Comparison of ENCODE assay signal across 8 cellular contexts in genomic region chr15:72319985-72320671, GRCh38. TPM values are rescaled to one million over a fixed set of nuclear protein-coding genes. Genes with fewer than 3 reads are reported as not detected.
DNase-seq lines count a peak whose midpoint lies in the region; TF ChIP-seq lines count a peak whose summit lies in the region.

Gene CELF6 (minus strand): TSS chr15:72320157. CDS start chr15:72319874, 283 bp downstream.

- H3K4me1 ChIP-seq in OCI-LY3 (ENCODE audit: low read length): 0 out of 2 replicates have a peak, but pooled peaks cover 7% of the 10 kb centered on the region
- H3K4me1 ChIP-seq in mucosa of rectum (ENCODE audit: control insufficient read depth in 2 of 2, insufficient read depth in 2 of 2, low read length in 2 of 2): peaks cover 6% of the 10 kb centered on the region in 2 donors

- no peaks in the 10 kb centered on the region for H4K20me1 ChIP-seq in OCI-LY3 (ENCODE audit: insufficient read depth, low read length)

- H3K9me3 ChIP-seq in OCI-LY3 (ENCODE audit: insufficient read depth, low read length): peaks cover 7% of the 10 kb centered on the region; the same call in 1 of the 2 replicates
- no peaks in the 10 kb centered on the region for H3K9me3 ChIP-seq in mucosa of rectum (ENCODE audit: control insufficient read depth in 2 of 2, low read length in 2 of 2)

- H3K27me3 ChIP-seq in OCI-LY3 (ENCODE audit: low read depth, low read length) (peaks cover 12% of the 10 kb centered on the region), mucosa of rectum (ENCODE audit: control insufficient read depth in 2 of 2, insufficient read depth in 2 of 2, low read length in 2 of 2) (no peaks in the 10 kb centered on the region)

- DNase-seq in SKM-1 treated with dmso at 0.1 percent for 144 hours (lab: John Stamatoyannopoulos, UW; ENCODE audit: unreplicated experiment) (peak; percentile 11), SKM-1 (lab: John Stamatoyannopoulos, UW; ENCODE audit: unreplicated experiment) (no peak), HT-29 (ENCODE audit: low spot score) (peak; percentile 44), epithelial cell of esophagus (ENCODE audit: low read depth) (peak; percentile 73)
- peak; percentile 80 for DNase-seq in activated T-cell treated with anti-CD3 and anti-CD28 coated beads, Interleukin-2, amount 50 U/mL, for 1 hour
- peak; percentile 44 to 50 for DNase-seq in stimulated activated CD8-positive, alpha-beta memory T cell treated with anti-CD3 and anti-CD28 coated beads, Interleukin-4, amount 100 ng/mL, for 1 hour (ENCODE audit: low read depth in 2 of 2, low spot score in 1 of 2)

- TF ChIP-seq CTCF in OCI-LY3 (IDR thresholded peaks at IDR 0.05; ENCODE audit: low read depth, low read length): no peak
- TF ChIP-seq CTCF in epithelial cell of esophagus (IDR thresholded peaks at IDR 0.05; ENCODE audit: insufficient read depth, low read depth, low read length, missing control alignments): no peak

- peak within 1 kb of the TSS; percentile 90 for H3K4me2 ChIP-seq in OCI-LY3 (ENCODE audit: low read length)

- H3K36me3 ChIP-seq in OCI-LY3 (replicated peaks; ENCODE audit: low read depth, low read length) (peaks cover 3% of the 10 kb centered on the region), mucosa of rectum (ENCODE audit: control insufficient read depth in 2 of 2, insufficient read depth in 2 of 2, low read length in 2 of 2) (no peaks in the 10 kb centered on the region)

- H3K4me3 ChIP-seq in OCI-LY3 (ENCODE audit: low read length) (peak within 1 kb of the TSS; percentile 83), epithelial cell of esophagus (ENCODE audit: low read length) (peak within 1 kb of the TSS; percentile 45), mucosa of rectum (ENCODE audit: low read length in 2 of 2) (peak within 1 kb of the TSS; percentile 52 to 69)

- peak within 1 kb of the TSS; percentile 69 for H2AFZ ChIP-seq in OCI-LY3 (ENCODE audit: low read depth, low read length)

- no peaks in the 10 kb centered on the region for H3K79me2 ChIP-seq in OCI-LY3 (ENCODE audit: low read length)

- H3K27ac ChIP-seq in OCI-LY3 (ENCODE audit: low read length) (no peak within 1 kb of the TSS), mucosa of rectum (ENCODE audit: low read depth in 2 of 2, low read length in 2 of 2) (no peak within 1 kb of the TSS)

- H3K9ac ChIP-seq in OCI-LY3 (ENCODE audit: low read length) (peak within 1 kb of the TSS; percentile 58), mucosa of rectum (ENCODE audit: low read depth in 1 of 2, low read length in 2 of 2) (peak within 1 kb of the TSS in 1 of 2 donors; percentile 32)

RNA-seq across cellular contexts. Expression of gene CELF6, which starts in this region (rescaled TPM):
- total RNA-seq in HT-29 (2014; rRNA removed; shearing (Covaris generic)): 0.31 and 0.55 TPM in 2 replicates

Comparison
In these comparisons a context has a peak if more than half of its experiments do, and no peak if none do; other contexts are left out.
1. Peak in DNase-seq in HT-29; RNA of the gene not detected or under 1 TPM.